1 cellular context compared by ENCODE assay signal in genomic region chr5:139745800-139746690, GRCh38.
A peak's percentile ranks its signal among the peaks of the same experiment; 100 is the strongest.
TF ChIP-seq lines count a peak whose summit lies in the region.

No MANE protein-coding gene starts in this region.

TF ChIP-seq in WTC11, 78 proteins besides CTCF, POLR2A, EP300 and RAD21 (continued from another document):
- TF ChIP-seq TP53 (CRISPR knock-in tag; IDR thresholded peaks at IDR 0.05): no peak
- TF ChIP-seq, protein P1, sequence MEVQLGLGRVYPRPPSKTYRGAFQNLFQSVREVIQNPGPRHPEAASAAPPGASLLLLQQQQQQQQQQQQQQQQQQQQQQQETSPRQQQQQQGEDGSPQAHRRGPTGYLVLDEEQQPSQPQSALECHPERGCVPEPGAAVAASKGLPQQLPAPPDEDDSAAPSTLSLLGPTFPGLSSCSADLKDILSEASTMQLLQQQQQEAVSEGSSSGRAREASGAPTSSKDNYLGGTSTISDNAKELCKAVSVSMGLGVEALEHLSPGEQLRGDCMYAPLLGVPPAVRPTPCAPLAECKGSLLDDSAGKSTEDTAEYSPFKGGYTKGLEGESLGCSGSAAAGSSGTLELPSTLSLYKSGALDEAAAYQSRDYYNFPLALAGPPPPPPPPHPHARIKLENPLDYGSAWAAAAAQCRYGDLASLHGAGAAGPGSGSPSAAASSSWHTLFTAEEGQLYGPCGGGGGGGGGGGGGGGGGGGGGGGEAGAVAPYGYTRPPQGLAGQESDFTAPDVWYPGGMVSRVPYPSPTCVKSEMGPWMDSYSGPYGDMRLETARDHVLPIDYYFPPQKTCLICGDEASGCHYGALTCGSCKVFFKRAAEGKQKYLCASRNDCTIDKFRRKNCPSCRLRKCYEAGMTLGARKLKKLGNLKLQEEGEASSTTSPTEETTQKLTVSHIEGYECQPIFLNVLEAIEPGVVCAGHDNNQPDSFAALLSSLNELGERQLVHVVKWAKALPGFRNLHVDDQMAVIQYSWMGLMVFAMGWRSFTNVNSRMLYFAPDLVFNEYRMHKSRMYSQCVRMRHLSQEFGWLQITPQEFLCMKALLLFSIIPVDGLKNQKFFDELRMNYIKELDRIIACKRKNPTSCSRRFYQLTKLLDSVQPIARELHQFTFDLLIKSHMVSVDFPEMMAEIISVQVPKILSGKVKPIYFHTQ (CRISPR knock-in tag; IDR thresholded peaks at IDR 0.05): no peak
- TF ChIP-seq NR1H2 (CRISPR knock-in tag; IDR thresholded peaks at IDR 0.05): no peak
- peak; percentile 66 for TF ChIP-seq MAX (CRISPR knock-in tag; IDR thresholded peaks at IDR 0.05)
- TF ChIP-seq ZNF263 (CRISPR knock-in tag; IDR thresholded peaks at IDR 0.05; ENCODE audit: low read depth): no peak
- 0 out of 2 replicates have a peak, but pooled peaks have one; percentile 27 for TF ChIP-seq TEAD1 (CRISPR knock-in tag; IDR thresholded peaks at IDR 0.05)
- TF ChIP-seq ZNF138 (CRISPR knock-in tag; conservative IDR thresholded peaks at IDR 0.05): no peak
- TF ChIP-seq FOXP4 (CRISPR knock-in tag; IDR thresholded peaks at IDR 0.05): no peak
- TF ChIP-seq IRF2 (CRISPR knock-in tag; IDR thresholded peaks at IDR 0.05; ENCODE audit: borderline replicate concordance, low read depth): no peak
- no peak for TF ChIP-seq ZNF396 (CRISPR knock-in tag; IDR thresholded peaks at IDR 0.05; ENCODE audit: borderline replicate concordance)
- TF ChIP-seq, protein P2, sequence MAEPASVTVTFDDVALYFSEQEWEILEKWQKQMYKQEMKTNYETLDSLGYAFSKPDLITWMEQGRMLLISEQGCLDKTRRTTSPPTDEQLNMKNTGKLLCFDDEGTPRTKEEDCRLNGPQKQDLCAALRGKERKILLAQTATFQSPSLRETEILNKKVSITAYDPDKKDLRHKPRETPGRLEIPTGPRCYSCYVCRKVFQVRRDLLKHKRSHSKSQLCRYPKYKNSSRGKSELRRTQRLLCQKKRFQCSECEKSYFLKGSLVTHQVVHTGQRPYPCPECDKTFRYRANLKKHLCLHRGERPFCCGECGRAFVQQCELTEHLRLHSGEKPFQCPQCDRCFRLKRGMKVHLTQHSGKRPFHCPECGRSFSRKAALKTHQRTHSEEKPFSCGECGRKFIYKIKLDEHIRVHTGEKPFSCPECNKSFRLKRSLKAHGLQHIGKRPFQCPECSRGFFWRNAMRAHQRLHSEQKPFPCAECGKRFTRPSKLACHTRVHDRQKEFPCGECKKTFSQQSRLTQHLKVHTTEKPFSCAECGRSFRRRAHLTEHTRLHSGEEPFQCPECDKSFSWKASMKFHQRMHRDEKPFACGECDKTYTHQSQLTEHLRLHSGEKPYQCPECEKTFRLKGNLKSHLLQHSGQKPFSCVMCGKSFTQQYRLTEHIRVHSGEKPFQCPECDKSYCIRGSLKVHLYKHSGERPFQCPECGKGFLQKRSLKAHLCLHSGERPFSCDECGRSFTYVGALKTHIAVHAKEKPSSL (CRISPR knock-in tag; conservative IDR thresholded peaks at IDR 0.05): no peak
- TF ChIP-seq, protein P3, sequence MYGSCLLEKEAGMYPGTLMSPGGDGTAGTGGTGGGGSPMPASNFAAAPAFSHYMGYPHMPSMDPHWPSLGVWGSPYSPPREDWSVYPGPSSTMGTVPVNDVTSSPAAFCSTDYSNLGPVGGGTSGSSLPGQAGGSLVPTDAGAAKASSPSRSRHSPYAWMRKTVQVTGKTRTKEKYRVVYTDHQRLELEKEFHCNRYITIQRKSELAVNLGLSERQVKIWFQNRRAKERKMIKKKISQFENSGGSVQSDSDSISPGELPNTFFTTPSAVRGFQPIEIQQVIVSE (CRISPR knock-in tag; IDR thresholded peaks at IDR 0.05; ENCODE audit: borderline replicate concordance): no peak
- no peak for TF ChIP-seq ZNF532 (CRISPR knock-in tag; IDR thresholded peaks at IDR 0.05; ENCODE audit: borderline replicate concordance)
- no peak for TF ChIP-seq MXD4 (CRISPR knock-in tag; IDR thresholded peaks at IDR 0.05; ENCODE audit: borderline replicate concordance)
- no peak for TF ChIP-seq TCF7 (CRISPR knock-in tag; IDR thresholded peaks at IDR 0.05; ENCODE audit: low read depth)
- no peak for TF ChIP-seq KAT7 (CRISPR knock-in tag; IDR thresholded peaks at IDR 0.05; ENCODE audit: borderline replicate concordance)
- TF ChIP-seq JUN (CRISPR knock-in tag; IDR thresholded peaks at IDR 0.05): no peak
- TF ChIP-seq ZNF423 (CRISPR knock-in tag; IDR thresholded peaks at IDR 0.05): no peak
- TF ChIP-seq, protein P4, sequence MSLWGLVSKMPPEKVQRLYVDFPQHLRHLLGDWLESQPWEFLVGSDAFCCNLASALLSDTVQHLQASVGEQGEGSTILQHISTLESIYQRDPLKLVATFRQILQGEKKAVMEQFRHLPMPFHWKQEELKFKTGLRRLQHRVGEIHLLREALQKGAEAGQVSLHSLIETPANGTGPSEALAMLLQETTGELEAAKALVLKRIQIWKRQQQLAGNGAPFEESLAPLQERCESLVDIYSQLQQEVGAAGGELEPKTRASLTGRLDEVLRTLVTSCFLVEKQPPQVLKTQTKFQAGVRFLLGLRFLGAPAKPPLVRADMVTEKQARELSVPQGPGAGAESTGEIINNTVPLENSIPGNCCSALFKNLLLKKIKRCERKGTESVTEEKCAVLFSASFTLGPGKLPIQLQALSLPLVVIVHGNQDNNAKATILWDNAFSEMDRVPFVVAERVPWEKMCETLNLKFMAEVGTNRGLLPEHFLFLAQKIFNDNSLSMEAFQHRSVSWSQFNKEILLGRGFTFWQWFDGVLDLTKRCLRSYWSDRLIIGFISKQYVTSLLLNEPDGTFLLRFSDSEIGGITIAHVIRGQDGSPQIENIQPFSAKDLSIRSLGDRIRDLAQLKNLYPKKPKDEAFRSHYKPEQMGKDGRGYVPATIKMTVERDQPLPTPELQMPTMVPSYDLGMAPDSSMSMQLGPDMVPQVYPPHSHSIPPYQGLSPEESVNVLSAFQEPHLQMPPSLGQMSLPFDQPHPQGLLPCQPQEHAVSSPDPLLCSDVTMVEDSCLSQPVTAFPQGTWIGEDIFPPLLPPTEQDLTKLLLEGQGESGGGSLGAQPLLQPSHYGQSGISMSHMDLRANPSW (CRISPR knock-in tag; conservative IDR thresholded peaks at IDR 0.05; ENCODE audit: low read depth): no peak
- 0 out of 2 replicates have a peak, but pooled peaks have one; percentile 2 for TF ChIP-seq FOXP1 (CRISPR knock-in tag; IDR thresholded peaks at IDR 0.05; ENCODE audit: borderline replicate concordance)
- TF ChIP-seq SMAD4 (CRISPR knock-in tag; IDR thresholded peaks at IDR 0.05): no peak
- TF ChIP-seq ZNF671 (CRISPR knock-in tag; IDR thresholded peaks at IDR 0.05): no peak
- TF ChIP-seq NFYB (CRISPR knock-in tag; conservative IDR thresholded peaks at IDR 0.05; ENCODE audit: low read depth): peak; percentile 28; the same call in 1 of the 2 replicates
- TF ChIP-seq, protein P5, sequence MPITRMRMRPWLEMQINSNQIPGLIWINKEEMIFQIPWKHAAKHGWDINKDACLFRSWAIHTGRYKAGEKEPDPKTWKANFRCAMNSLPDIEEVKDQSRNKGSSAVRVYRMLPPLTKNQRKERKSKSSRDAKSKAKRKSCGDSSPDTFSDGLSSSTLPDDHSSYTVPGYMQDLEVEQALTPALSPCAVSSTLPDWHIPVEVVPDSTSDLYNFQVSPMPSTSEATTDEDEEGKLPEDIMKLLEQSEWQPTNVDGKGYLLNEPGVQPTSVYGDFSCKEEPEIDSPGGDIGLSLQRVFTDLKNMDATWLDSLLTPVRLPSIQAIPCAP (CRISPR knock-in tag; IDR thresholded peaks at IDR 0.05): no peak
- TF ChIP-seq, protein P6, sequence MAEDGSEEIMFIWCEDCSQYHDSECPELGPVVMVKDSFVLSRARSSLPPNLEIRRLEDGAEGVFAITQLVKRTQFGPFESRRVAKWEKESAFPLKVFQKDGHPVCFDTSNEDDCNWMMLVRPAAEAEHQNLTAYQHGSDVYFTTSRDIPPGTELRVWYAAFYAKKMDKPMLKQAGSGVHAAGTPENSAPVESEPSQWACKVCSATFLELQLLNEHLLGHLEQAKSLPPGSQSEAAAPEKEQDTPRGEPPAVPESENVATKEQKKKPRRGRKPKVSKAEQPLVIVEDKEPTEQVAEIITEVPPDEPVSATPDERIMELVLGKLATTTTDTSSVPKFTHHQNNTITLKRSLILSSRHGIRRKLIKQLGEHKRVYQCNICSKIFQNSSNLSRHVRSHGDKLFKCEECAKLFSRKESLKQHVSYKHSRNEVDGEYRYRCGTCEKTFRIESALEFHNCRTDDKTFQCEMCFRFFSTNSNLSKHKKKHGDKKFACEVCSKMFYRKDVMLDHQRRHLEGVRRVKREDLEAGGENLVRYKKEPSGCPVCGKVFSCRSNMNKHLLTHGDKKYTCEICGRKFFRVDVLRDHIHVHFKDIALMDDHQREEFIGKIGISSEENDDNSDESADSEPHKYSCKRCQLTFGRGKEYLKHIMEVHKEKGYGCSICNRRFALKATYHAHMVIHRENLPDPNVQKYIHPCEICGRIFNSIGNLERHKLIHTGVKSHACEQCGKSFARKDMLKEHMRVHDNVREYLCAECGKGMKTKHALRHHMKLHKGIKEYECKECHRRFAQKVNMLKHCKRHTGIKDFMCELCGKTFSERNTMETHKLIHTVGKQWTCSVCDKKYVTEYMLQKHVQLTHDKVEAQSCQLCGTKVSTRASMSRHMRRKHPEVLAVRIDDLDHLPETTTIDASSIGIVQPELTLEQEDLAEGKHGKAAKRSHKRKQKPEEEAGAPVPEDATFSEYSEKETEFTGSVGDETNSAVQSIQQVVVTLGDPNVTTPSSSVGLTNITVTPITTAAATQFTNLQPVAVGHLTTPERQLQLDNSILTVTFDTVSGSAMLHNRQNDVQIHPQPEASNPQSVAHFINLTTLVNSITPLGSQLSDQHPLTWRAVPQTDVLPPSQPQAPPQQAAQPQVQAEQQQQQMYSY (CRISPR knock-in tag; IDR thresholded peaks at IDR 0.05): no peak
- TF ChIP-seq JAZF1 (CRISPR knock-in tag; IDR thresholded peaks at IDR 0.05): no peak
- no peak for TF ChIP-seq GABPB1 (CRISPR knock-in tag; IDR thresholded peaks at IDR 0.05)
- TF ChIP-seq, protein P7, sequence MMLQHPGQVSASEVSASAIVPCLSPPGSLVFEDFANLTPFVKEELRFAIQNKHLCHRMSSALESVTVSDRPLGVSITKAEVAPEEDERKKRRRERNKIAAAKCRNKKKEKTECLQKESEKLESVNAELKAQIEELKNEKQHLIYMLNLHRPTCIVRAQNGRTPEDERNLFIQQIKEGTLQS (CRISPR knock-in tag; conservative IDR thresholded peaks at IDR 0.05): no peak
- TF ChIP-seq ZNF317 (CRISPR knock-in tag; IDR thresholded peaks at IDR 0.05; ENCODE audit: borderline replicate concordance, low read depth): no peak
- TF ChIP-seq ZNF416 (CRISPR knock-in tag; IDR thresholded peaks at IDR 0.05): no peak
- no peak for TF ChIP-seq RELA (CRISPR knock-in tag; IDR thresholded peaks at IDR 0.05; ENCODE audit: borderline replicate concordance)
- TF ChIP-seq SMAD3 (CRISPR knock-in tag; IDR thresholded peaks at IDR 0.05; ENCODE audit: borderline replicate concordance): no peak
- TF ChIP-seq RORB (CRISPR knock-in tag; IDR thresholded peaks at IDR 0.05): no peak
